7 cellular contexts compared by ENCODE assay signal in genomic region chr16:31202402-31203385, GRCh38. TPM values are rescaled to one million over a fixed set of nuclear protein-coding genes. Genes with fewer than 3 reads are reported as not detected.
DNase-seq lines count a peak whose midpoint lies in the region; ATAC-seq and TF ChIP-seq lines count a peak whose summit lies in the region.

Gene PYCARD (minus strand): TSS chr16:31202760. CDS start chr16:31202690, 70 bp downstream.

- peak within 1 kb of the TSS; percentile 84 for H3K27ac Mint-ChIP-seq in dendritic cell treated with granulocyte-macrophage colony-stimulating factor and Interleukin-4, amounts not matched to agents 40 ng/mL and 50 ng/mL, for 4 days

- H3K27me3 ChIP-seq in right lobe of liver: no peaks in the 10 kb centered on the region

- H3K27ac ChIP-seq in RWPE1: peak within 1 kb of the TSS; percentile 89
- peak within 1 kb of the TSS; percentile 21 to 60 (median 49) for H3K27ac ChIP-seq in right lobe of liver
- H3K27ac ChIP-seq in substantia nigra (ENCODE audit: low read depth, low read length, poor library complexity, severe bottlenecking): peak within 1 kb of the TSS; percentile 19

- H3K4me3 Mint-ChIP-seq in dendritic cell treated with granulocyte-macrophage colony-stimulating factor and Interleukin-4, amounts not matched to agents 40 ng/mL and 50 ng/mL, for 4 days: peak within 1 kb of the TSS; percentile 87

- H3K4me3 ChIP-seq in right lobe of liver: peak within 1 kb of the TSS; percentile 57 to 77 (median 68)

- peaks cover 8% of the 10 kb centered on the region for H3K27me3 Mint-ChIP-seq in dendritic cell treated with granulocyte-macrophage colony-stimulating factor and Interleukin-4, amounts not matched to agents 40 ng/mL and 50 ng/mL, for 4 days

- peaks cover 0 to 17% (median 0%) of the 10 kb centered on the region in 4 donors for H3K4me1 ChIP-seq in right lobe of liver

- 22% methylated on average over 18 of the region's 71 CpGs for WGBS in right lobe of liver (ENCODE audit: insufficient coverage, low coverage, low lambda C conversion rate, missing lambda C conversion rate)

- TF ChIP-seq POLR2A in right lobe of liver (IDR thresholded peaks at IDR 0.05): peak; percentile 30

- H3K36me3 ChIP-seq in right lobe of liver: no peaks in the 10 kb centered on the region

- peak; percentile 39 for ATAC-seq in GM18502 (IDR thresholded peaks at IDR 0.05; ENCODE audit: poor library complexity, unreplicated experiment)
- peak; percentile 37 for ATAC-seq in HG02759 (IDR thresholded peaks at IDR 0.05; ENCODE audit: unreplicated experiment)
- ATAC-seq in right lobe of liver: peak; percentile 73 to 81 (median 77)

- intact Hi-C loops in dendritic cell treated with granulocyte-macrophage colony-stimulating factor and Interleukin-4, amounts not matched to agents 40 ng/mL and 50 ng/mL, for 4 days (cut with micrococcal nuclease): loop anchor here (2.0 to 10.0 kb wide), 2 partner anchors 58 to 242 kb away; partner anchors contain the start of gene ZNF843
- intact Hi-C loops in right lobe of liver (cut with DNase I): no loop called here

- H3K9me3 Mint-ChIP-seq in dendritic cell treated with granulocyte-macrophage colony-stimulating factor and Interleukin-4, amounts not matched to agents 40 ng/mL and 50 ng/mL, for 4 days: no peaks in the 10 kb centered on the region

- TF ChIP-seq CTCF in RWPE1 (conservative IDR thresholded peaks at IDR 0.05; ENCODE audit: low read depth) (no peak), right lobe of liver (IDR thresholded peaks at IDR 0.05) (no peak)

- DNase-seq in RWPE1 (ENCODE audit: low spot score) (peak; percentile 55), right lobe of liver (peak; percentile 70 to 73 (median 70)), substantia nigra (lab: John Stamatoyannopoulos, UW) (peak in 13 of 49 donors; percentile 14 to 63 (median 21)), midbrain (lab: John Stamatoyannopoulos, UW) (no peak)

- H3K4me1 Mint-ChIP-seq in dendritic cell treated with granulocyte-macrophage colony-stimulating factor and Interleukin-4, amounts not matched to agents 40 ng/mL and 50 ng/mL, for 4 days (ENCODE audit: low read depth): peaks cover 75% of the 10 kb centered on the region

- no peaks in the 10 kb centered on the region for H3K9me3 ChIP-seq in right lobe of liver

- H3K36me3 Mint-ChIP-seq in dendritic cell treated with granulocyte-macrophage colony-stimulating factor and Interleukin-4, amounts not matched to agents 40 ng/mL and 50 ng/mL, for 4 days (ENCODE audit: low read depth): peaks cover 44% of the 10 kb centered on the region

- POLR2A ChIA-PET in RWPE1 (lab: Yijun Ruan, JAX; ENCODE audit: low non-redundant PET): interaction anchor here (0.5 to 0.9 kb wide), 2 partner anchors 15 to 23 kb away, joined by 3 read pairs; partner anchors contain the start of gene FUS

- CTCF ChIA-PET in RWPE1 (lab: Yijun Ruan, JAX): interaction anchor here (1.0 kb wide), 1 partner anchor 249 kb away, joined by 3 read pairs; no protein-coding TSS in a partner anchor

RNA-seq across cellular contexts. Expression of gene PYCARD, which starts in this region (rescaled TPM):
- total RNA-seq in right lobe of liver: 10 to 100 TPM in 3 of 6 experiments, 1 to 10 TPM in 3; 5.7 to 14.9 (median 9.6) TPM

Comparison
In these comparisons a context has a peak if more than half of its experiments do, and no peak if none do; other contexts are left out.
1. H3K27ac ChIP-seq: peak in every context shown above with its lines; median percentile 89 in RWPE1; 49 in right lobe of liver; 19 in substantia nigra.